In the genomic region with DNA sequence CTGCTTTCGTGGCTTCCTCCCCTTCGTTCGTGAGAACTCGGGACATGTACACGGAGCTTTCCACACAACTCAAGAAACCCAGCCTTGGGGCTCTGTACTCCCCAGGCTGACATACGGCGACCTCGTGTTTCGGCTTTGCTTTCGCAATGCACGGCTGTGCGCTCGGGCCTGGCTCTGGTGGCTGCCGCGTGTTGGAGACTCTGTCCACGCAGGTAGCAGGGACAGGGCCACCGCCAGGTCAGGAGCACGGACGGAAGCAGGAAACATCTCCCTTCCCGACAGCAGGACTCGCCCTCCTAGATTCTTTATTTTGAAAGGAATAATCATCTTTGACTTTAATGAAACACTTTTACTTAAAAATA, we compare ENCODE assay signal across 2 cellular contexts.
TF ChIP-seq lines count a peak whose summit lies in the region.

No MANE protein-coding gene starts in this region.

TF ChIP-seq in HepG2, 621 proteins besides CTCF, POLR2A, EP300 and RAD21 (continues in another document):
- no peak for TF ChIP-seq FOSL1 (CRISPR knock-in tag; IDR thresholded peaks at IDR 0.05; ENCODE audit: borderline replicate concordance)
- TF ChIP-seq, protein P1, sequence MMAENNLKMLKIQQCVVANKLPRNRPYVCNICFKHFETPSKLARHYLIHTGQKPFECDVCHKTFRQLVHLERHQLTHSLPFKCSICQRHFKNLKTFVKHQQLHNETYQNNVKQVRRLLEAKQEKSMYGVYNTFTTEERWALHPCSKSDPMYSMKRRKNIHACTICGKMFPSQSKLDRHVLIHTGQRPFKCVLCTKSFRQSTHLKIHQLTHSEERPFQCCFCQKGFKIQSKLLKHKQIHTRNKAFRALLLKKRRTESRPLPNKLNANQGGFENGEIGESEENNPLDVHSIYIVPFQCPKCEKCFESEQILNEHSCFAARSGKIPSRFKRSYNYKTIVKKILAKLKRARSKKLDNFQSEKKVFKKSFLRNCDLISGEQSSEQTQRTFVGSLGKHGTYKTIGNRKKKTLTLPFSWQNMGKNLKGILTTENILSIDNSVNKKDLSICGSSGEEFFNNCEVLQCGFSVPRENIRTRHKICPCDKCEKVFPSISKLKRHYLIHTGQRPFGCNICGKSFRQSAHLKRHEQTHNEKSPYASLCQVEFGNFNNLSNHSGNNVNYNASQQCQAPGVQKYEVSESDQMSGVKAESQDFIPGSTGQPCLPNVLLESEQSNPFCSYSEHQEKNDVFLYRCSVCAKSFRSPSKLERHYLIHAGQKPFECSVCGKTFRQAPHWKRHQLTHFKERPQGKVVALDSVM (CRISPR knock-in tag; IDR thresholded peaks at IDR 0.05) = no peak
- peak; percentile 40; the same call in 1 of the 2 replicates for TF ChIP-seq GATAD2A (CRISPR knock-in tag; IDR thresholded peaks at IDR 0.05)
- TF ChIP-seq KMT2B (CRISPR knock-in tag; IDR thresholded peaks at IDR 0.05) = no peak
- peak; percentile 88 for TF ChIP-seq CEBPB (IDR thresholded peaks at IDR 0.05; ENCODE audit: borderline replicate concordance, low read depth, low read length)
- TF ChIP-seq ZNF616 (CRISPR knock-in tag; IDR thresholded peaks at IDR 0.05; ENCODE audit: low read depth) = no peak
- peak; percentile 55; the same call in 1 of the 2 replicates for TF ChIP-seq ZBTB38 (CRISPR knock-in tag; IDR thresholded peaks at IDR 0.05)
- no peak for TF ChIP-seq ZSCAN25 (CRISPR knock-in tag; IDR thresholded peaks at IDR 0.05)
- no peak for TF ChIP-seq ZNF251 (CRISPR knock-in tag; IDR thresholded peaks at IDR 0.05)
- TF ChIP-seq GABPB1 (CRISPR knock-in tag; IDR thresholded peaks at IDR 0.05) = 0 out of 2 replicates have a peak, but pooled peaks have one; percentile 17
- no peak for TF ChIP-seq ZNF101 (CRISPR knock-in tag; IDR thresholded peaks at IDR 0.05; ENCODE audit: borderline replicate concordance, low read depth)
- TF ChIP-seq ZNF460 (CRISPR knock-in tag; IDR thresholded peaks at IDR 0.05; ENCODE audit: borderline replicate concordance) = no peak
- TF ChIP-seq ZNF367 (CRISPR knock-in tag; IDR thresholded peaks at IDR 0.05; ENCODE audit: borderline replicate concordance) = no peak
- TF ChIP-seq, protein P2, sequence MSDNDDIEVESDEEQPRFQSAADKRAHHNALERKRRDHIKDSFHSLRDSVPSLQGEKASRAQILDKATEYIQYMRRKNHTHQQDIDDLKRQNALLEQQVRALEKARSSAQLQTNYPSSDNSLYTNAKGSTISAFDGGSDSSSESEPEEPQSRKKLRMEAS (IDR thresholded peaks at IDR 0.05) = peak; percentile 72
- no peak for TF ChIP-seq MTA3 (CRISPR knock-in tag; IDR thresholded peaks at IDR 0.05)
- TF ChIP-seq, protein P3, sequence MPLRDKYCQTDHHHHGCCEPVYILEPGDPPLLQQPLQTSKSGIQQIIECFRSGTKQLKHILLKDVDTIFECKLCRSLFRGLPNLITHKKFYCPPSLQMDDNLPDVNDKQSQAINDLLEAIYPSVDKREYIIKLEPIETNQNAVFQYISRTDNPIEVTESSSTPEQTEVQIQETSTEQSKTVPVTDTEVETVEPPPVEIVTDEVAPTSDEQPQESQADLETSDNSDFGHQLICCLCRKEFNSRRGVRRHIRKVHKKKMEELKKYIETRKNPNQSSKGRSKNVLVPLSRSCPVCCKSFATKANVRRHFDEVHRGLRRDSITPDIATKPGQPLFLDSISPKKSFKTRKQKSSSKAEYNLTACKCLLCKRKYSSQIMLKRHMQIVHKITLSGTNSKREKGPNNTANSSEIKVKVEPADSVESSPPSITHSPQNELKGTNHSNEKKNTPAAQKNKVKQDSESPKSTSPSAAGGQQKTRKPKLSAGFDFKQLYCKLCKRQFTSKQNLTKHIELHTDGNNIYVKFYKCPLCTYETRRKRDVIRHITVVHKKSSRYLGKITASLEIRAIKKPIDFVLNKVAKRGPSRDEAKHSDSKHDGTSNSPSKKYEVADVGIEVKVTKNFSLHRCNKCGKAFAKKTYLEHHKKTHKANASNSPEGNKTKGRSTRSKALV (CRISPR knock-in tag; IDR thresholded peaks at IDR 0.05) = no peak
- peak; percentile 31; the same call in 1 of the 2 replicates for TF ChIP-seq MYC (CRISPR knock-in tag; IDR thresholded peaks at IDR 0.05; ENCODE audit: borderline replicate concordance)
- TF ChIP-seq, protein P4, sequence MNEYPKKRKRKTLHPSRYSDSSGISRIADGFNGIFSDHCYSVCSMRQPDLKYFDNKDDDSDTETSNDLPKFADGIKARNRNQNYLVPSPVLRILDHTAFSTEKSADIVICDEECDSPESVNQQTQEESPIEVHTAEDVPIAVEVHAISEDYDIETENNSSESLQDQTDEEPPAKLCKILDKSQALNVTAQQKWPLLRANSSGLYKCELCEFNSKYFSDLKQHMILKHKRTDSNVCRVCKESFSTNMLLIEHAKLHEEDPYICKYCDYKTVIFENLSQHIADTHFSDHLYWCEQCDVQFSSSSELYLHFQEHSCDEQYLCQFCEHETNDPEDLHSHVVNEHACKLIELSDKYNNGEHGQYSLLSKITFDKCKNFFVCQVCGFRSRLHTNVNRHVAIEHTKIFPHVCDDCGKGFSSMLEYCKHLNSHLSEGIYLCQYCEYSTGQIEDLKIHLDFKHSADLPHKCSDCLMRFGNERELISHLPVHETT (CRISPR knock-in tag; conservative IDR thresholded peaks at IDR 0.05) = no peak
- TF ChIP-seq ZBTB20 (CRISPR knock-in tag; IDR thresholded peaks at IDR 0.05; ENCODE audit: borderline replicate concordance, low read depth) = no peak
- TF ChIP-seq MBD4 (IDR thresholded peaks at IDR 0.05; ENCODE audit: borderline replicate concordance, low read length) = no peak
- TF ChIP-seq SP4 (CRISPR knock-in tag; IDR thresholded peaks at IDR 0.05) = no peak
- peak; percentile 67 for TF ChIP-seq CEBPG (CRISPR knock-in tag; IDR thresholded peaks at IDR 0.05)
- no peak for TF ChIP-seq HOXD1 (CRISPR knock-in tag; IDR thresholded peaks at IDR 0.05)
- TF ChIP-seq TOPORS (CRISPR knock-in tag; IDR thresholded peaks at IDR 0.05) = no peak
- TF ChIP-seq KDM5B (CRISPR knock-in tag; IDR thresholded peaks at IDR 0.05; ENCODE audit: borderline replicate concordance) = no peak
- no peak for TF ChIP-seq MXD4 (CRISPR knock-in tag; IDR thresholded peaks at IDR 0.05)
- TF ChIP-seq ZSCAN22 (CRISPR knock-in tag; IDR thresholded peaks at IDR 0.05) = no peak
- TF ChIP-seq, protein P5, sequence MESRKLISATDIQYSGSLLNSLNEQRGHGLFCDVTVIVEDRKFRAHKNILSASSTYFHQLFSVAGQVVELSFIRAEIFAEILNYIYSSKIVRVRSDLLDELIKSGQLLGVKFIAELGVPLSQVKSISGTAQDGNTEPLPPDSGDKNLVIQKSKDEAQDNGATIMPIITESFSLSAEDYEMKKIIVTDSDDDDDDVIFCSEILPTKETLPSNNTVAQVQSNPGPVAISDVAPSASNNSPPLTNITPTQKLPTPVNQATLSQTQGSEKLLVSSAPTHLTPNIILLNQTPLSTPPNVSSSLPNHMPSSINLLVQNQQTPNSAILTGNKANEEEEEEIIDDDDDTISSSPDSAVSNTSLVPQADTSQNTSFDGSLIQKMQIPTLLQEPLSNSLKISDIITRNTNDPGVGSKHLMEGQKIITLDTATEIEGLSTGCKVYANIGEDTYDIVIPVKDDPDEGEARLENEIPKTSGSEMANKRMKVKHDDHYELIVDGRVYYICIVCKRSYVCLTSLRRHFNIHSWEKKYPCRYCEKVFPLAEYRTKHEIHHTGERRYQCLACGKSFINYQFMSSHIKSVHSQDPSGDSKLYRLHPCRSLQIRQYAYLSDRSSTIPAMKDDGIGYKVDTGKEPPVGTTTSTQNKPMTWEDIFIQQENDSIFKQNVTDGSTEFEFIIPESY (CRISPR knock-in tag; IDR thresholded peaks at IDR 0.05) = peak; percentile 74; the same call in 1 of the 2 replicates
- no peak for TF ChIP-seq SNRNP70 (IDR thresholded peaks at IDR 0.05; ENCODE audit: low read depth, low read length)

TF ChIP-seq in SK-N-SH, 30 proteins besides CTCF, POLR2A, EP300 and RAD21:
- TF ChIP-seq, protein P6, sequence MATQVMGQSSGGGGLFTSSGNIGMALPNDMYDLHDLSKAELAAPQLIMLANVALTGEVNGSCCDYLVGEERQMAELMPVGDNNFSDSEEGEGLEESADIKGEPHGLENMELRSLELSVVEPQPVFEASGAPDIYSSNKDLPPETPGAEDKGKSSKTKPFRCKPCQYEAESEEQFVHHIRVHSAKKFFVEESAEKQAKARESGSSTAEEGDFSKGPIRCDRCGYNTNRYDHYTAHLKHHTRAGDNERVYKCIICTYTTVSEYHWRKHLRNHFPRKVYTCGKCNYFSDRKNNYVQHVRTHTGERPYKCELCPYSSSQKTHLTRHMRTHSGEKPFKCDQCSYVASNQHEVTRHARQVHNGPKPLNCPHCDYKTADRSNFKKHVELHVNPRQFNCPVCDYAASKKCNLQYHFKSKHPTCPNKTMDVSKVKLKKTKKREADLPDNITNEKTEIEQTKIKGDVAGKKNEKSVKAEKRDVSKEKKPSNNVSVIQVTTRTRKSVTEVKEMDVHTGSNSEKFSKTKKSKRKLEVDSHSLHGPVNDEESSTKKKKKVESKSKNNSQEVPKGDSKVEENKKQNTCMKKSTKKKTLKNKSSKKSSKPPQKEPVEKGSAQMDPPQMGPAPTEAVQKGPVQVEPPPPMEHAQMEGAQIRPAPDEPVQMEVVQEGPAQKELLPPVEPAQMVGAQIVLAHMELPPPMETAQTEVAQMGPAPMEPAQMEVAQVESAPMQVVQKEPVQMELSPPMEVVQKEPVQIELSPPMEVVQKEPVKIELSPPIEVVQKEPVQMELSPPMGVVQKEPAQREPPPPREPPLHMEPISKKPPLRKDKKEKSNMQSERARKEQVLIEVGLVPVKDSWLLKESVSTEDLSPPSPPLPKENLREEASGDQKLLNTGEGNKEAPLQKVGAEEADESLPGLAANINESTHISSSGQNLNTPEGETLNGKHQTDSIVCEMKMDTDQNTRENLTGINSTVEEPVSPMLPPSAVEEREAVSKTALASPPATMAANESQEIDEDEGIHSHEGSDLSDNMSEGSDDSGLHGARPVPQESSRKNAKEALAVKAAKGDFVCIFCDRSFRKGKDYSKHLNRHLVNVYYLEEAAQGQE (IDR thresholded peaks at IDR 0.05; ENCODE audit: low read depth, low read length) = no peak
- TF ChIP-seq, protein P7, sequence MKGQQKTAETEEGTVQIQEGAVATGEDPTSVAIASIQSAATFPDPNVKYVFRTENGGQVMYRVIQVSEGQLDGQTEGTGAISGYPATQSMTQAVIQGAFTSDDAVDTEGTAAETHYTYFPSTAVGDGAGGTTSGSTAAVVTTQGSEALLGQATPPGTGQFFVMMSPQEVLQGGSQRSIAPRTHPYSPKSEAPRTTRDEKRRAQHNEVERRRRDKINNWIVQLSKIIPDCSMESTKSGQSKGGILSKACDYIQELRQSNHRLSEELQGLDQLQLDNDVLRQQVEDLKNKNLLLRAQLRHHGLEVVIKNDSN (IDR thresholded peaks at IDR 0.05; ENCODE audit: borderline replicate concordance, low read depth) = no peak
- TF ChIP-seq, protein P2 (IDR thresholded peaks at IDR 0.05; ENCODE audit: low read depth) = no peak
- no peak for TF ChIP-seq NRF1 (IDR thresholded peaks at IDR 0.05; ENCODE audit: low read depth, low read length)
- TF ChIP-seq TEAD4 (IDR thresholded peaks at IDR 0.05; ENCODE audit: borderline replicate concordance, insufficient read depth) = no peak
- no peak for TF ChIP-seq ELF1 (IDR thresholded peaks at IDR 0.05)
- TF ChIP-seq MXI1 (IDR thresholded peaks at IDR 0.05; ENCODE audit: low read depth, low read length) = no peak
- TF ChIP-seq, protein P8, sequence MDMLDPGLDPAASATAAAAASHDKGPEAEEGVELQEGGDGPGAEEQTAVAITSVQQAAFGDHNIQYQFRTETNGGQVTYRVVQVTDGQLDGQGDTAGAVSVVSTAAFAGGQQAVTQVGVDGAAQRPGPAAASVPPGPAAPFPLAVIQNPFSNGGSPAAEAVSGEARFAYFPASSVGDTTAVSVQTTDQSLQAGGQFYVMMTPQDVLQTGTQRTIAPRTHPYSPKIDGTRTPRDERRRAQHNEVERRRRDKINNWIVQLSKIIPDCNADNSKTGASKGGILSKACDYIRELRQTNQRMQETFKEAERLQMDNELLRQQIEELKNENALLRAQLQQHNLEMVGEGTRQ (IDR thresholded peaks at IDR 0.05; ENCODE audit: borderline replicate concordance, low read depth, low read length) = no peak
- TF ChIP-seq, protein P9, sequence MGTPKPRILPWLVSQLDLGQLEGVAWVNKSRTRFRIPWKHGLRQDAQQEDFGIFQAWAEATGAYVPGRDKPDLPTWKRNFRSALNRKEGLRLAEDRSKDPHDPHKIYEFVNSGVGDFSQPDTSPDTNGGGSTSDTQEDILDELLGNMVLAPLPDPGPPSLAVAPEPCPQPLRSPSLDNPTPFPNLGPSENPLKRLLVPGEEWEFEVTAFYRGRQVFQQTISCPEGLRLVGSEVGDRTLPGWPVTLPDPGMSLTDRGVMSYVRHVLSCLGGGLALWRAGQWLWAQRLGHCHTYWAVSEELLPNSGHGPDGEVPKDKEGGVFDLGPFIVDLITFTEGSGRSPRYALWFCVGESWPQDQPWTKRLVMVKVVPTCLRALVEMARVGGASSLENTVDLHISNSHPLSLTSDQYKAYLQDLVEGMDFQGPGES (IDR thresholded peaks at IDR 0.05; ENCODE audit: low read depth, low read length) = no peak
- TF ChIP-seq POLR2AphosphoS5 (IDR thresholded peaks at IDR 0.05; ENCODE audit: low read depth, low read length) = no peak
- TF ChIP-seq MEF2A (IDR thresholded peaks at IDR 0.05; ENCODE audit: borderline replicate concordance, low read depth) = no peak
- no peak for TF ChIP-seq RXRA (IDR thresholded peaks at IDR 0.05; ENCODE audit: borderline replicate concordance, low read depth)
- TF ChIP-seq GABPA (IDR thresholded peaks at IDR 0.05; ENCODE audit: low read depth) = no peak
- no peak for TF ChIP-seq YY1 (IDR thresholded peaks at IDR 0.05; ENCODE audit: low read depth)
- TF ChIP-seq, protein P10, sequence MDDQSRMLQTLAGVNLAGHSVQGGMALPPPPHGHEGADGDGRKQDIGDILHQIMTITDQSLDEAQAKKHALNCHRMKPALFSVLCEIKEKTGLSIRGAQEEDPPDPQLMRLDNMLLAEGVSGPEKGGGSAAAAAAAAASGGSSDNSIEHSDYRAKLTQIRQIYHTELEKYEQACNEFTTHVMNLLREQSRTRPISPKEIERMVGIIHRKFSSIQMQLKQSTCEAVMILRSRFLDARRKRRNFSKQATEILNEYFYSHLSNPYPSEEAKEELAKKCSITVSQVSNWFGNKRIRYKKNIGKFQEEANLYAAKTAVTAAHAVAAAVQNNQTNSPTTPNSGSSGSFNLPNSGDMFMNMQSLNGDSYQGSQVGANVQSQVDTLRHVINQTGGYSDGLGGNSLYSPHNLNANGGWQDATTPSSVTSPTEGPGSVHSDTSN (IDR thresholded peaks at IDR 0.05) = no peak
- no peak for TF ChIP-seq FOXM1 (IDR thresholded peaks at IDR 0.05; ENCODE audit: low read depth)
- no peak for TF ChIP-seq JUND (IDR thresholded peaks at IDR 0.05)
- no peak for TF ChIP-seq TAF1 (IDR thresholded peaks at IDR 0.05; ENCODE audit: borderline replicate concordance, low read depth, low read length)
- no peak for TF ChIP-seq GATA2 (CRISPR knock-in tag; IDR thresholded peaks at IDR 0.05)
